Comparison of ENCODE assay signal across 1 cellular context in genomic region chr20:51449498-51450220, GRCh38.
TF ChIP-seq lines count a peak whose summit lies in the region.

No MANE protein-coding gene starts in this region.

TF ChIP-seq in WTC11, 78 proteins besides CTCF, POLR2A, EP300 and RAD21 (continued from another document):
- TF ChIP-seq CDX4 (CRISPR knock-in tag; IDR thresholded peaks at IDR 0.05; ENCODE audit: borderline replicate concordance) = no peak
- TF ChIP-seq ATF1 (CRISPR knock-in tag; IDR thresholded peaks at IDR 0.05) = no peak
- TF ChIP-seq SMAD3 (CRISPR knock-in tag; IDR thresholded peaks at IDR 0.05; ENCODE audit: borderline replicate concordance) = no peak
- no peak for TF ChIP-seq ZNF281 (CRISPR knock-in tag; IDR thresholded peaks at IDR 0.05)
- TF ChIP-seq E2F4 (CRISPR knock-in tag; IDR thresholded peaks at IDR 0.05; ENCODE audit: borderline replicate concordance, low read depth) = no peak
- TF ChIP-seq TEAD1 (CRISPR knock-in tag; IDR thresholded peaks at IDR 0.05) = no peak
